Comparison of ENCODE assay signal across 23 cellular contexts in genomic region chr4:10625130-10625529, GRCh38. TPM values are rescaled to one million over a fixed set of nuclear protein-coding genes. Genes with fewer than 3 reads are reported as not detected.
DNase-seq lines count a peak whose midpoint lies in the region; ATAC-seq and TF ChIP-seq lines count a peak whose summit lies in the region.
"Had no signal": no experiment of that assay in that cellular context is flagged by ENCODE, and none has a peak within 500 bp of the region (broad histone marks: within the 10 kb centered on the region; RNA-seq: fewer than 3 reads in every experiment).

No MANE protein-coding gene starts in this region.

- peak overlapping the region; percentile 2 for H3K4me3 Mint-ChIP-seq in glutamatergic neuron (ENCODE audit: unreplicated experiment)
- H3K4me3 Mint-ChIP-seq: immature natural killer cell; stimulated activated naive B cell treated with anti-CD40 and anti-IgM and Interleukin-4, amounts not matched to agents 10 μg/mL and 1 μg/mL and 100 μg/mL, for 72 hours; T-helper 2 cell treated with Interferon-gamma antibody and Interleukin-4, amounts not matched to agents 5 μg/mL and 100 μg/mL, for 36 hours; type B pancreatic cell had no signal

- H3K9me3 Mint-ChIP-seq in glutamatergic neuron (ENCODE audit: unreplicated experiment) = no peaks in the 10 kb centered on the region
- H3K9me3 Mint-ChIP-seq: immature natural killer cell; stimulated activated naive B cell treated with anti-CD40 and anti-IgM and Interleukin-4, amounts not matched to agents 10 μg/mL and 1 μg/mL and 100 μg/mL, for 72 hours; T-helper 2 cell treated with Interferon-gamma antibody and Interleukin-4, amounts not matched to agents 5 μg/mL and 100 μg/mL, for 36 hours; type B pancreatic cell had no signal

- WGBS in stomach, 5 donors = 17 to 41% (median 26%) methylated on average over 5 of the region's 5 CpGs

- TF ChIP-seq CTCF in glutamatergic neuron (IDR thresholded peaks at IDR 0.05; ENCODE audit: partially characterized antibody, unreplicated experiment) (no peak), stomach (IDR thresholded peaks at IDR 0.05) (no peak)

- H3K4me1 Mint-ChIP-seq in glutamatergic neuron (ENCODE audit: low read depth, unreplicated experiment) = peaks cover 3% of the 10 kb centered on the region

- DNase-seq in NCI-H2227 (lab: John Stamatoyannopoulos, UW; ENCODE audit: unreplicated experiment) (peak; percentile 3), NCI-H2227 treated with DMSO at 0.1 percent for 48 hours (lab: John Stamatoyannopoulos, UW) (no peak), NCI-H345 treated with DMSO at 0.1 percent for 48 hours (lab: John Stamatoyannopoulos, UW; ENCODE audit: unreplicated experiment) (peak; percentile 66), glutamatergic neuron (no peak), stomach (peak; percentile 26), hippocampal formation (lab: John Stamatoyannopoulos, UW) (no peak), D341Med (ENCODE audit: low spot score) (no peak)
- DNase-seq: activated CD4-positive, alpha-beta T cell treated with anti-CD3 and anti-CD28 coated beads for 1 hour; activated effector memory CD4-positive, alpha-beta T cell treated with anti-CD3 and anti-CD28 coated beads, Interleukin-2, amount 50 U/mL, for 16 hours; aorta; cortex of kidney; immature natural killer cell; midbrain; NCI-H1048; SJCRH30; stimulated activated naive B cell treated with anti-CD40 and anti-IgM and Interleukin-4, amounts not matched to agents 10 μg/mL and 1 μg/mL and 100 μg/mL, for 72 hours had no signal

- no peaks in the 10 kb centered on the region for H3K27me3 ChIP-seq in stomach
- H3K27me3 ChIP-seq: SJCRH30 had no signal

- H3K9me3 ChIP-seq in stomach = no peaks in the 10 kb centered on the region
- H3K9me3 ChIP-seq: SJCRH30 had no signal

- peak overlapping the region; percentile 65 for H3K27ac Mint-ChIP-seq in glutamatergic neuron (ENCODE audit: unreplicated experiment)
- H3K27ac Mint-ChIP-seq: stimulated activated naive B cell treated with anti-CD40 and anti-IgM and Interleukin-4, amounts not matched to agents 10 μg/mL and 1 μg/mL and 100 μg/mL, for 72 hours; T-helper 2 cell treated with Interferon-gamma antibody and Interleukin-4, amounts not matched to agents 5 μg/mL and 100 μg/mL, for 36 hours; type B pancreatic cell had no signal

- no peaks in the 10 kb centered on the region for H3K27me3 Mint-ChIP-seq in glutamatergic neuron (ENCODE audit: unreplicated experiment)
- H3K27me3 Mint-ChIP-seq: stimulated activated naive B cell treated with anti-CD40 and anti-IgM and Interleukin-4, amounts not matched to agents 10 μg/mL and 1 μg/mL and 100 μg/mL, for 72 hours; type B pancreatic cell had no signal

- no peaks in the 10 kb centered on the region for H3K36me3 ChIP-seq in stomach
- H3K36me3 ChIP-seq: SJCRH30 had no signal

- ATAC-seq in HG02938 (IDR thresholded peaks at IDR 0.05; ENCODE audit: unreplicated experiment) = no peak
- ATAC-seq: stimulated activated naive B cell treated with anti-CD40 and anti-IgM and Interleukin-4, amounts not matched to agents 10 μg/mL and 1 μg/mL and 100 μg/mL, for 72 hours had no signal

- no peak overlapping the region for H3K4me3 ChIP-seq in stomach
- H3K4me3 ChIP-seq: SJCRH30, smooth muscle cell had no signal

- H3K36me3 Mint-ChIP-seq in glutamatergic neuron (ENCODE audit: unreplicated experiment) = no peaks in the 10 kb centered on the region
- H3K36me3 Mint-ChIP-seq: immature natural killer cell; stimulated activated naive B cell treated with anti-CD40 and anti-IgM and Interleukin-4, amounts not matched to agents 10 μg/mL and 1 μg/mL and 100 μg/mL, for 72 hours; type B pancreatic cell had no signal

- H3K27ac ChIP-seq in stomach = peak overlapping the region in 2 of 5 donors; percentile 17 to 30
- H3K27ac ChIP-seq: epithelial cell of prostate, SJCRH30 had no signal

- no peak for TF ChIP-seq POLR2A in stomach (IDR thresholded peaks at IDR 0.05)

- TF ChIP-seq EP300 in stomach (IDR thresholded peaks at IDR 0.05) = no peak

- peaks cover 0 to 7% (median 0%) of the 10 kb centered on the region in 4 donors for H3K4me1 ChIP-seq in stomach

- intact Hi-C loops in stomach (cut with DNase I; ENCODE audit: low total_unique reads) = no loop called here

RNA-seq across cellular contexts. Expression of gene CLNK, which starts 59.4 kb away (rescaled TPM):
- not detected for total RNA-seq in glutamatergic neuron (ENCODE audit: unreplicated experiment)
- 1 to 10 TPM in 2 of 5 donors, not detected in 3; 1.3 to 2.7 TPM for total RNA-seq in stomach
- polyA plus RNA-seq in stomach = under 1 TPM in 2 of 3 donors, not detected in 1; 0.08 to 0.15 TPM
- total RNA-seq: A673, omental fat pad, SJCRH30, smooth muscle cell had no signal
- polyA plus RNA-seq: aorta, smooth muscle cell had no signal

Comparison
In these comparisons a context has a peak if more than half of its experiments do, and no peak if none do; other contexts are left out.
1. DNase-seq: peak in NCI-H2227 (single experiment), NCI-H345 treated with DMSO at 0.1 percent for 48 hours (single experiment) and stomach (single experiment); none in NCI-H2227 treated with DMSO at 0.1 percent for 48 hours (single experiment), glutamatergic neuron (single experiment), hippocampal formation (0 of 2) and D341Med (single experiment).